In genomic region chr1:21022279-21023040, GRCh38 we compare ENCODE assay signal across 8 cellular contexts.
DNase-seq lines count a peak whose midpoint lies in the region; ATAC-seq and TF ChIP-seq lines count a peak whose summit lies in the region.

No MANE protein-coding gene starts in this region.

- intact Hi-C loops in activated T-helper 2 cell treated with anti-CD3 and anti-CD28 coated beads, Interferon-gamma antibody, Interleukin-2, Interleukin-4, amounts not matched to agents 10 μg/mL and 5 μg/mL and 100 μg/mL, durations not matched to agents 14 hours and 24 hours and 36 hours (cut with micrococcal nuclease), result loop anchor here (1.0 kb wide), 2 partner anchors 30 to 90 kb away; no protein-coding TSS in a partner anchor

- H3K4me3 ChIP-seq in gastroesophageal sphincter, result peak overlapping the region; percentile 34 to 35

- no peaks in the 10 kb centered on the region for H3K36me3 ChIP-seq in gastroesophageal sphincter

- DNase-seq in DMS53 (lab: John Stamatoyannopoulos, UW) (peak; percentile 99), NCI-H510A (lab: John Stamatoyannopoulos, UW) (peak; percentile 98), progenitor cell of endocrine pancreas (ENCODE audit: low spot score, unreplicated experiment) (no peak), iPS-NIHi7 (ENCODE audit: extremely low spot score) (no peak)
- DNase-seq in activated T-helper 2 cell treated with anti-CD3 and anti-CD28 coated beads, Interferon-gamma antibody, Interleukin-2, Interleukin-4, amounts not matched to agents 10 μg/mL and 5 μg/mL and 100 μg/mL, durations not matched to agents 14 hours and 24 hours and 36 hours (ENCODE audit: low spot score), result no peak

- no peak for TF ChIP-seq EP300 in gastroesophageal sphincter (IDR thresholded peaks at IDR 0.05)

- H3K27ac Mint-ChIP-seq in activated T-helper 2 cell treated with anti-CD3 and anti-CD28 coated beads, Interferon-gamma antibody, Interleukin-2, Interleukin-4, amounts not matched to agents 10 μg/mL and 5 μg/mL and 100 μg/mL, durations not matched to agents 14 hours and 24 hours and 36 hours, result peak overlapping the region; percentile 86
- H3K27ac Mint-ChIP-seq in progenitor cell of endocrine pancreas, result peak overlapping the region; percentile 98

- no peaks in the 10 kb centered on the region for H3K27me3 Mint-ChIP-seq in activated T-helper 2 cell treated with anti-CD3 and anti-CD28 coated beads, Interferon-gamma antibody, Interleukin-2, Interleukin-4, amounts not matched to agents 10 μg/mL and 5 μg/mL and 100 μg/mL, durations not matched to agents 14 hours and 24 hours and 36 hours (ENCODE audit: low read depth)
- no peaks in the 10 kb centered on the region for H3K27me3 Mint-ChIP-seq in progenitor cell of endocrine pancreas

- peak; percentile 90 for ATAC-seq in GM19397 (IDR thresholded peaks at IDR 0.05; ENCODE audit: unreplicated experiment)
- ATAC-seq in HG03565 (IDR thresholded peaks at IDR 0.05; ENCODE audit: unreplicated experiment), result peak; percentile 83
- ATAC-seq in gastroesophageal sphincter, result peak; percentile 100

- no peaks in the 10 kb centered on the region for H3K27me3 ChIP-seq in gastroesophageal sphincter

- no peaks in the 10 kb centered on the region for H3K9me3 Mint-ChIP-seq in activated T-helper 2 cell treated with anti-CD3 and anti-CD28 coated beads, Interferon-gamma antibody, Interleukin-2, Interleukin-4, amounts not matched to agents 10 μg/mL and 5 μg/mL and 100 μg/mL, durations not matched to agents 14 hours and 24 hours and 36 hours
- peaks cover 8% of the 10 kb centered on the region for H3K9me3 Mint-ChIP-seq in progenitor cell of endocrine pancreas (ENCODE audit: low read depth)

- H3K9me3 ChIP-seq in gastroesophageal sphincter, result no peaks in the 10 kb centered on the region

- H3K4me3 Mint-ChIP-seq in activated T-helper 2 cell treated with anti-CD3 and anti-CD28 coated beads, Interferon-gamma antibody, Interleukin-2, Interleukin-4, amounts not matched to agents 10 μg/mL and 5 μg/mL and 100 μg/mL, durations not matched to agents 14 hours and 24 hours and 36 hours (ENCODE audit: low read depth), result peak overlapping the region; percentile 48
- H3K4me3 Mint-ChIP-seq in progenitor cell of endocrine pancreas (ENCODE audit: low read depth), result peak overlapping the region; percentile 2

- peaks cover 15% of the 10 kb centered on the region for H3K4me1 Mint-ChIP-seq in activated T-helper 2 cell treated with anti-CD3 and anti-CD28 coated beads, Interferon-gamma antibody, Interleukin-2, Interleukin-4, amounts not matched to agents 10 μg/mL and 5 μg/mL and 100 μg/mL, durations not matched to agents 14 hours and 24 hours and 36 hours (ENCODE audit: low read depth)
- peaks cover 11% of the 10 kb centered on the region for H3K4me1 Mint-ChIP-seq in progenitor cell of endocrine pancreas (ENCODE audit: low read depth)

- peaks cover 16% of the 10 kb centered on the region for H3K36me3 Mint-ChIP-seq in activated T-helper 2 cell treated with anti-CD3 and anti-CD28 coated beads, Interferon-gamma antibody, Interleukin-2, Interleukin-4, amounts not matched to agents 10 μg/mL and 5 μg/mL and 100 μg/mL, durations not matched to agents 14 hours and 24 hours and 36 hours (ENCODE audit: low read depth)
- H3K36me3 Mint-ChIP-seq in progenitor cell of endocrine pancreas (ENCODE audit: insufficient read depth), result peaks cover 10% of the 10 kb centered on the region

- WGBS in gastroesophageal sphincter (ENCODE audit: low coverage in 1 of 2), 2 donors, result 13 to 15% methylated on average over 6 of the region's 6 CpGs

- H3K4me1 ChIP-seq in gastroesophageal sphincter, result peaks cover 8 to 41% (median 9%) of the 10 kb centered on the region in 3 donors

- no peak for TF ChIP-seq CTCF in gastroesophageal sphincter (IDR thresholded peaks at IDR 0.05)
- TF ChIP-seq CTCF in progenitor cell of endocrine pancreas (IDR thresholded peaks at IDR 0.05; ENCODE audit: unreplicated experiment), result no peak

- no peak for TF ChIP-seq POLR2A in gastroesophageal sphincter (IDR thresholded peaks at IDR 0.05)

- H3K27ac ChIP-seq in gastroesophageal sphincter, result peak overlapping the region; percentile 83 to 98 (median 88)

Comparison
In these comparisons a context has a peak if more than half of its experiments do, and no peak if none do; other contexts are left out.
1. DNase-seq: peak in DMS53 (single experiment) and NCI-H510A (single experiment); none in activated T-helper 2 cell treated with anti-CD3 and anti-CD28 coated beads, Interferon-gamma antibody, Interleukin-2, Interleukin-4, amounts not matched to agents 10 μg/mL and 5 μg/mL and 100 μg/mL, durations not matched to agents 14 hours and 24 hours and 36 hours (single experiment), progenitor cell of endocrine pancreas (single experiment) and iPS-NIHi7 (single experiment).
2. Peak in every context shown above with its lines, with median percentiles within 50 percentile points of each other: ATAC-seq.